In the genomic region with DNA sequence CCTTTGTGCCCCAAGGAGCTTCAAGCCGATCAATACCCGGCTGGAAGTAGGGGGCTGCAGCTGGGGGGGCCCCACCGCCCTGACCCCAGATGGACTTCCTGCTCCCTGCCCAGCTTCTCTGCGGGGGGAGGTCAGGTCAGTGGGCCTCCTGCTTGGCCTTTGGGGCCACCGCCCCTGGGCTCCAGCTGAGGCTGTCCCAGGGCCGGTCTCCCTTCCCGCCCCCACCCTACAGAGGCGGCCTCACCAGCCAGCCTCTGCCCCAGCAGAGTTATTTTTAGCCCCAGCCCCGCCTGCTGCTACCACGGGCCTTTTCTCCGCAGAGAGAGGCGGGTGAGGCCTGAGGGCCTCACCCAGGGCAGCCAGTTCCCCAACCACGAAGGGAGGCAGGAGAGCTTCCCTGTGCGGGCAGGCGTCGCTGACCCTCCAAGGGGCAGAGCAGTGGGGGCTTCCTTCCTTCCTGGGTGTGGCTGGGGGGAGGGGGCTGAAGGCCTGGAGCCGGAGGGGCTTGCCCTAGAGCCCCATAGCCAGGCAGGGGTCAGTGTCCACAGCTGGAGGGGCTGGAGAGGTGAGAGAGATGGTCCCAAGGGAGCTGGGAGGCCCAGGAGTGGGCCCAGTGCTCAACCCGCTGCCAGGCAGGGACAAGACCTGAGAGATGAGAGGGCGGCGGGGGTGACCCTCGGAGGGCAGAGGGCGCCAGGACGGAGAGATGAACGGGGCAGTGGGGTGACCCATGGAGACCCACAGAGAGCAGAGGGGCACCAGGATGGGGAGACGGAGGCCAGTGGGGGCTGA, we compare ENCODE assay signal across 1 cellular context.
TF ChIP-seq lines count a peak whose summit lies in the region.

No MANE protein-coding gene starts in this region.

TF ChIP-seq in HCT116, 20 proteins besides CTCF, POLR2A, EP300 and RAD21 (continued from another document):
- TF ChIP-seq YY1 (IDR thresholded peaks at IDR 0.05; ENCODE audit: extremely low read depth, insufficient replicate concordance, low read depth, low read length): no peak
- TF ChIP-seq SRF (IDR thresholded peaks at IDR 0.05; ENCODE audit: low read depth): no peak
- TF ChIP-seq, protein P1, sequence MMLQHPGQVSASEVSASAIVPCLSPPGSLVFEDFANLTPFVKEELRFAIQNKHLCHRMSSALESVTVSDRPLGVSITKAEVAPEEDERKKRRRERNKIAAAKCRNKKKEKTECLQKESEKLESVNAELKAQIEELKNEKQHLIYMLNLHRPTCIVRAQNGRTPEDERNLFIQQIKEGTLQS (IDR thresholded peaks at IDR 0.05): no peak
- TF ChIP-seq JUND (IDR thresholded peaks at IDR 0.05): no peak
- 0 out of 2 replicates have a peak, but pooled peaks have one; percentile 27 for TF ChIP-seq SIN3A (IDR thresholded peaks at IDR 0.05; ENCODE audit: low read depth)
- TF ChIP-seq ZNF274 (IDR thresholded peaks at IDR 0.05; ENCODE audit: low read depth, low read length): no peak
- peak; percentile 61 for TF ChIP-seq EGR1 (IDR thresholded peaks at IDR 0.05; ENCODE audit: low read depth)
- TF ChIP-seq, protein P2, sequence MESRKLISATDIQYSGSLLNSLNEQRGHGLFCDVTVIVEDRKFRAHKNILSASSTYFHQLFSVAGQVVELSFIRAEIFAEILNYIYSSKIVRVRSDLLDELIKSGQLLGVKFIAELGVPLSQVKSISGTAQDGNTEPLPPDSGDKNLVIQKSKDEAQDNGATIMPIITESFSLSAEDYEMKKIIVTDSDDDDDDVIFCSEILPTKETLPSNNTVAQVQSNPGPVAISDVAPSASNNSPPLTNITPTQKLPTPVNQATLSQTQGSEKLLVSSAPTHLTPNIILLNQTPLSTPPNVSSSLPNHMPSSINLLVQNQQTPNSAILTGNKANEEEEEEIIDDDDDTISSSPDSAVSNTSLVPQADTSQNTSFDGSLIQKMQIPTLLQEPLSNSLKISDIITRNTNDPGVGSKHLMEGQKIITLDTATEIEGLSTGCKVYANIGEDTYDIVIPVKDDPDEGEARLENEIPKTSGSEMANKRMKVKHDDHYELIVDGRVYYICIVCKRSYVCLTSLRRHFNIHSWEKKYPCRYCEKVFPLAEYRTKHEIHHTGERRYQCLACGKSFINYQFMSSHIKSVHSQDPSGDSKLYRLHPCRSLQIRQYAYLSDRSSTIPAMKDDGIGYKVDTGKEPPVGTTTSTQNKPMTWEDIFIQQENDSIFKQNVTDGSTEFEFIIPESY (IDR thresholded peaks at IDR 0.05; ENCODE audit: extremely low read depth, insufficient replicate concordance, low read length): no peak
